7 cellular contexts compared by ENCODE assay signal in the genomic region with DNA sequence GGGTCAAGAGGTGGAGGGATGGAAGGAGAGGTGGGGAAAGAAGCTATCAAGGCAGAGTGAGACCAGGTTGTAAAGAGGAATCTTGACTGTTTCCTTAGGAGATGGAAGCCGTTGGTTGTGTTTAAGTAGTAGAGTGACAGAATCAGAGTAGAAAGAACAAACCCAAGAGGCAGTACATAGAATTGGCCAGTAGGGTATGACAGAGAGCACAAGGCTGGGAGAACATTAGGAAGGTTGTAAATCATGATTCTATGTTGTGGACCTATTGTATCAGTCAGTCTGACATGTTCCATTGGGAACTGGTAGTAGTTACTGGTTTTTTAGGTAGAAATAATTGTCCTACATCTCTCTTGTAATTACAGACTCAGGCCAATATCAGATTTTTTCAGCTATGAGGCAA.
DNase-seq lines count a peak whose midpoint lies in the region; ATAC-seq and FAIRE-seq lines count a peak whose summit lies in the region.

No MANE protein-coding gene starts in this region.

- no peak overlapping the region for H3K4me3 Mint-ChIP-seq in activated T-helper 17 cell treated with anti-CD3 and anti-CD28 coated beads, Interleukin-2, amount 50 U/mL, for 72 hours
- H3K4me3 Mint-ChIP-seq in activated CD4-positive, alpha-beta T cell treated with anti-CD3 and anti-CD28 coated beads, Interleukin-2, amount 10 ng/mL, durations not matched to agents 7 days and 5 days, result no peak overlapping the region

- H3K4me3 ChIP-seq in small intestine (ENCODE audit: low read depth in 1 of 2, low read length in 2 of 2), result no peak overlapping the region

- peaks cover 12% of the 10 kb centered on the region for H3K27me3 Mint-ChIP-seq in activated T-helper 17 cell treated with anti-CD3 and anti-CD28 coated beads, Interleukin-2, amount 50 U/mL, for 72 hours
- no peaks in the 10 kb centered on the region for H3K27me3 Mint-ChIP-seq in activated CD4-positive, alpha-beta T cell treated with anti-CD3 and anti-CD28 coated beads, Interleukin-2, amount 10 ng/mL, durations not matched to agents 7 days and 5 days

- no peak overlapping the region for H3K27ac ChIP-seq in small intestine (ENCODE audit: low read depth in 1 of 2, low read length in 1 of 2)

- no peaks in the 10 kb centered on the region for H3K36me3 Mint-ChIP-seq in activated T-helper 17 cell treated with anti-CD3 and anti-CD28 coated beads, Interleukin-2, amount 50 U/mL, for 72 hours (ENCODE audit: low read depth)
- H3K36me3 Mint-ChIP-seq in activated CD4-positive, alpha-beta T cell treated with anti-CD3 and anti-CD28 coated beads, Interleukin-2, amount 10 ng/mL, durations not matched to agents 7 days and 5 days (ENCODE audit: low read depth), result no peaks in the 10 kb centered on the region

- no peaks in the 10 kb centered on the region for H3K9me3 ChIP-seq in small intestine (ENCODE audit: control insufficient read depth, low read depth)

- peak; percentile 32 for DNase-seq in NCI-H748 treated with DMSO at 0.1 percent for 48 hours (lab: John Stamatoyannopoulos, UW)
- DNase-seq in small intestine, result peak; percentile 23
- no peak for DNase-seq in activated CD4-positive, alpha-beta T cell treated with anti-CD3 and anti-CD28 coated beads, Interleukin-2, amount 10 ng/mL, durations not matched to agents 7 days and 5 days

- WGBS in small intestine, 3 donors, result 19 to 56% (median 32%) methylated on average over 1 of the region's 1 CpG

- no peaks in the 10 kb centered on the region for H3K4me1 Mint-ChIP-seq in activated T-helper 17 cell treated with anti-CD3 and anti-CD28 coated beads, Interleukin-2, amount 50 U/mL, for 72 hours
- H3K4me1 Mint-ChIP-seq in activated CD4-positive, alpha-beta T cell treated with anti-CD3 and anti-CD28 coated beads, Interleukin-2, amount 10 ng/mL, durations not matched to agents 7 days and 5 days, result no peaks in the 10 kb centered on the region

- H3K9me3 Mint-ChIP-seq in activated T-helper 17 cell treated with anti-CD3 and anti-CD28 coated beads, Interleukin-2, amount 50 U/mL, for 72 hours, result no peaks in the 10 kb centered on the region
- no peaks in the 10 kb centered on the region for H3K9me3 Mint-ChIP-seq in activated CD4-positive, alpha-beta T cell treated with anti-CD3 and anti-CD28 coated beads, Interleukin-2, amount 10 ng/mL, durations not matched to agents 7 days and 5 days

- no peaks in the 10 kb centered on the region for H3K4me1 ChIP-seq in small intestine (ENCODE audit: control insufficient read depth in 2 of 2, insufficient read depth in 1 of 2, low read depth in 1 of 2, low read length in 1 of 2)

- peak; percentile 86 for ATAC-seq in GM18858 (IDR thresholded peaks at IDR 0.05; ENCODE audit: unreplicated experiment)
- peak; percentile 83 for ATAC-seq in HG02798 (IDR thresholded peaks at IDR 0.05; ENCODE audit: poor library complexity, unreplicated experiment)
- peak; percentile 66 for ATAC-seq in esophagus mucosa
- ATAC-seq in activated T-helper 17 cell treated with anti-CD3 and anti-CD28 coated beads, Interleukin-2, amount 50 U/mL, for 72 hours (replicated peaks), result no peak

- CTCF ChIA-PET in activated CD4-positive, alpha-beta T cell treated with anti-CD3 and anti-CD28 coated beads, Interleukin-2, amount 10 ng/mL, durations not matched to agents 7 days and 5 days (lab: Charles Lee), result no interaction called here

- H3K36me3 ChIP-seq in small intestine (ENCODE audit: control insufficient read depth in 2 of 2, insufficient read depth in 2 of 2, low read length in 2 of 2), result no peaks in the 10 kb centered on the region

- no peak overlapping the region for H3K27ac Mint-ChIP-seq in activated T-helper 17 cell treated with anti-CD3 and anti-CD28 coated beads, Interleukin-2, amount 50 U/mL, for 72 hours
- no peak overlapping the region for H3K27ac Mint-ChIP-seq in activated CD4-positive, alpha-beta T cell treated with anti-CD3 and anti-CD28 coated beads, Interleukin-2, amount 10 ng/mL, durations not matched to agents 7 days and 5 days

- H3K27me3 ChIP-seq in small intestine (ENCODE audit: control insufficient read depth in 2 of 2, insufficient read depth in 2 of 2, low read length in 2 of 2), result no peaks in the 10 kb centered on the region

- no peak for FAIRE-seq in small intestine (lab: Jason Lieb, UNC)

- POLR2A ChIA-PET in activated CD4-positive, alpha-beta T cell treated with anti-CD3 and anti-CD28 coated beads, Interleukin-2, amount 10 ng/mL, durations not matched to agents 7 days and 5 days (lab: Charles Lee), result no interaction called here
